Comparison of ENCODE assay signal across 8 cellular contexts in the genomic region with DNA sequence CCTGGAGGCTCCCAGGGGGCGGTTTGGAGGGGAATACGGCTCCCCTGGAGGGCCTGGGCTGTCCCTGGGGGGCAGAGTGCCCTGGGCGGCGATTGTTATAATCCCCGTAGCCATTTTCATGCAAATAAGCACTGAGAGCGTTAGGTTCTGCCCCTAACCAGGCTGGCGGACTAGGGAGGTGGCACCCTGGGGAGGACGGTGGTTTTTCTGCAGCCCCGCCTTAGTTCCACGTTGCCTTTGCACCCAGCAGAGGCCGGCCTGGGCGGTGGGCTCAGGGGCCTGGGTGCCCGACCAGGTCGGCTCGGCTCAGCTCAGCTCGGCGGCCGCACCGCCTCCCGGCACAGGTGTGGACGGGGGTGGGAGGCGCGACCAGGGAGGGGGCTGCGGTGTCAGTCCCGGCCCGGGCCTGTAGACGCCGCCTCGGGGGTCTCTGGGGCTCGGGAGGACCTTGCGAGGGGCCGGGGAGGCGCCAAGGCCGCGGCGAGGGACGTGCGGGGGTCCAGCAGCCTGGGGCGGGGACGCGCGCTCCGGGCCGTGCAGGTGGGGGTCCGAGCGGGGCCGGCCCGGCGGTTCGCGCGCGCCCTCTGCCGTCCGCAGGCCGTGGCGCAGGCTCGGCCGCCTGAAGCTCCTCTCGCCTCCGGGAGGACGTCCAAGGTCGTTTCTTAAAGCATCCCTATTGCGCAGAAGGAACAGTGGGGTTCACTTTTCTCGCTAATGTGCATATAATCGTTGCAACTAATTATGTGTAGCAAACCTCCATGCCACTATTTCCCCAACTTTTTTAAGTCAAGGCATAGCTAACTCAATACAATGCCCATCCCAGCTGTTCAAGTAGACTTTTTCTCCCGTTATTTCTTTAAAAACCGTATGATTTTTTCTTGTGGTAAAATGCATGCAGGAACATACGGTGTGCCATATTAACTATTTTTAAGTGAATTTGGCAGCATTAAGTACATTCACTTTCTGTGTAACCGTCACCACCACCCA. TPM values are rescaled to one million over a fixed set of nuclear protein-coding genes. Genes with fewer than 3 reads are reported as not detected.
DNase-seq lines count a peak whose midpoint lies in the region; ATAC-seq and TF ChIP-seq lines count a peak whose summit lies in the region.

No MANE protein-coding gene starts in this region.

- intact Hi-C loops in ascending aorta (cut with DNase I): loop anchor here (1.0 to 10.0 kb wide), 9 partner anchors 28 to 1067 kb away; a partner anchor contains a TSS
- intact Hi-C loops in right cardiac atrium (cut with DNase I): loop anchor here in 2 of 4 donors (5.0 kb wide), 2 partner anchors 32 to 372 kb away; no protein-coding TSS in a partner anchor
- intact Hi-C loops in psoas muscle (cut with DNase I): loop anchor here (1.0 to 10.0 kb wide), 7 partner anchors 28 to 372 kb away; no protein-coding TSS in a partner anchor

- H4K20me1 ChIP-seq in SU-DHL-6 (ENCODE audit: low read depth, low read length): no peaks in the 10 kb centered on the region

- no peak overlapping the region for H3K27ac ChIP-seq in SU-DHL-6 (ENCODE audit: low read depth, low read length)
- H3K27ac ChIP-seq in ascending aorta: peak overlapping the region; percentile 80 to 87
- peak overlapping the region; percentile 30 for H3K27ac ChIP-seq in right cardiac atrium (ENCODE audit: low read length)
- H3K27ac ChIP-seq in psoas muscle: peak overlapping the region; percentile 91

- H3K4me1 ChIP-seq in ascending aorta (peaks cover 17 to 26% of the 10 kb centered on the region in 2 donors), right cardiac atrium (ENCODE audit: control insufficient read depth, insufficient read depth, low read length) (no peaks in the 10 kb centered on the region), psoas muscle (peaks cover 5% of the 10 kb centered on the region)

- H3K4me3 ChIP-seq in SU-DHL-6 (ENCODE audit: insufficient read depth, low read length, poor library complexity, severe bottlenecking) (peak overlapping the region; percentile 47), ascending aorta (peak overlapping the region; percentile 57 to 74), right cardiac atrium (ENCODE audit: low read length) (peak overlapping the region; percentile 31), psoas muscle (peak overlapping the region; percentile 72)

- TF ChIP-seq CTCF in SU-DHL-6 (IDR thresholded peaks at IDR 0.05; ENCODE audit: insufficient read depth, low read length, poor library complexity, severe bottlenecking): peak; percentile 82
- peak; percentile 51 to 98 (median 64) for TF ChIP-seq CTCF in ascending aorta (IDR thresholded peaks at IDR 0.05)
- peak; percentile 95 for TF ChIP-seq CTCF in psoas muscle (IDR thresholded peaks at IDR 0.05)

- no peaks in the 10 kb centered on the region for H3K9me3 ChIP-seq in SU-DHL-6 (ENCODE audit: insufficient read depth, low read length)
- peaks cover 0 to 2% of the 10 kb centered on the region in 2 donors for H3K9me3 ChIP-seq in ascending aorta
- H3K9me3 ChIP-seq in right cardiac atrium (ENCODE audit: control insufficient read depth, low read length): peaks cover 4% of the 10 kb centered on the region
- peaks cover 9% of the 10 kb centered on the region for H3K9me3 ChIP-seq in psoas muscle

- no peaks in the 10 kb centered on the region for H3F3A ChIP-seq in SU-DHL-6 (ENCODE audit: insufficient read depth)

- peak overlapping the region; percentile 32; the same call in 1 of the 2 replicates for H3K9ac ChIP-seq in SU-DHL-6 (ENCODE audit: low read length)

- WGBS in right cardiac atrium: 3% methylated on average over 70 of the region's 70 CpGs
- WGBS in psoas muscle, 3 donors: 2 to 6% (median 3%) methylated on average over 54 to 70 of the region's 70 CpGs

- no peaks in the 10 kb centered on the region for H3K79me2 ChIP-seq in SU-DHL-6 (ENCODE audit: insufficient read depth, low read length)

- ATAC-seq in right cardiac atrium: peak; percentile 53 to 57
- peak; percentile 53 to 67 (median 63) for ATAC-seq in psoas muscle

- H3K4me2 ChIP-seq in SU-DHL-6 (ENCODE audit: low read depth, low read length, poor library complexity, severe bottlenecking): peak overlapping the region; percentile 68

- no peaks in the 10 kb centered on the region for H3K9me2 ChIP-seq in SU-DHL-6 (replicated peaks; ENCODE audit: insufficient read depth, low read length)

- DNase-seq in EL (peak; percentile 43), HT-29 (ENCODE audit: low spot score) (peak; percentile 68), ascending aorta (ENCODE audit: low spot score in 2 of 2) (peak in 1 of 2 donors; percentile 76), right cardiac atrium (peak; percentile 49 to 84 (median 83)), psoas muscle (peak in 1 of 2 donors; percentile 77), GOT3 (lab: John Stamatoyannopoulos, UW) (no peak), DMS114 treated with DMSO at 0.1 percent for 48 hours (lab: John Stamatoyannopoulos, UW; ENCODE audit: unreplicated experiment) (no peak)

- H3K36me3 ChIP-seq in SU-DHL-6 (ENCODE audit: low read length) (no peaks in the 10 kb centered on the region), ascending aorta (no peaks in the 10 kb centered on the region), psoas muscle (ENCODE audit: insufficient read depth in 1 of 2, low read depth in 1 of 2) (no peaks in the 10 kb centered on the region)

- H3K27me3 ChIP-seq in SU-DHL-6 (ENCODE audit: low read length) (no peaks in the 10 kb centered on the region), ascending aorta (no peaks in the 10 kb centered on the region), right cardiac atrium (ENCODE audit: control insufficient read depth, insufficient read depth) (no peaks in the 10 kb centered on the region), psoas muscle (ENCODE audit: insufficient read depth in 3 of 3, low read length in 2 of 3) (no peaks in the 10 kb centered on the region)

- no peak overlapping the region for H2AFZ ChIP-seq in SU-DHL-6 (ENCODE audit: low read depth, low read length, severe bottlenecking)

RNA-seq across cellular contexts. Expression of a gene that starts 2.5 kb away (rescaled TPM):
- total RNA-seq in HT-29 (2014; rRNA removed; shearing (Covaris generic)): 21.4 and 23.2 TPM in 2 replicates
- total RNA-seq in ascending aorta (27.0 TPM), right cardiac atrium (10 to 100 TPM; 10.1 to 15.6 (median 12.3) TPM), psoas muscle (10 to 100 TPM in 3 of 4 donors, 1 to 10 TPM in 1; 9.9 to 15.2 (median 14.0) TPM)
- polyA plus RNA-seq in right cardiac atrium (13.3 TPM), psoas muscle (1 to 10 TPM; 1.0 to 4.4 (median 3.5) TPM)

RNA-seq across cellular contexts. Expression of a gene that starts 10.5 kb away (rescaled TPM):
- total RNA-seq in HT-29 (2014; rRNA removed; shearing (Covaris generic)): not detected in 2 replicates
- total RNA-seq in ascending aorta: not detected
- total RNA-seq in right cardiac atrium: not detected
- not detected for polyA plus RNA-seq in right cardiac atrium
- not detected for total RNA-seq in psoas muscle
- not detected for polyA plus RNA-seq in psoas muscle

RNA-seq across cellular contexts. Expression of a gene that starts 23.5 kb away (rescaled TPM):
- total RNA-seq in HT-29 (2014; rRNA removed; shearing (Covaris generic)): not detected in 2 replicates
- not detected for total RNA-seq in ascending aorta
- not detected for total RNA-seq in right cardiac atrium
- not detected for polyA plus RNA-seq in right cardiac atrium
- total RNA-seq in psoas muscle: not detected
- not detected for polyA plus RNA-seq in psoas muscle

RNA-seq across cellular contexts. Expression of a gene that starts 33.7 kb away (rescaled TPM):
- total RNA-seq in HT-29 (2014; rRNA removed; shearing (Covaris generic)): not detected in 2 replicates
- not detected for total RNA-seq in ascending aorta
- not detected for total RNA-seq in right cardiac atrium
- not detected for polyA plus RNA-seq in right cardiac atrium
- total RNA-seq in psoas muscle: not detected
- not detected for polyA plus RNA-seq in psoas muscle

RNA-seq across cellular contexts. Expression of a gene that starts 47.4 kb away (rescaled TPM):
- not detected in 2 replicates for total RNA-seq in HT-29 (2014; rRNA removed; shearing (Covaris generic))
- total RNA-seq in ascending aorta: not detected
- total RNA-seq in right cardiac atrium: not detected
- not detected for polyA plus RNA-seq in right cardiac atrium
- total RNA-seq in psoas muscle: not detected
- not detected for polyA plus RNA-seq in psoas muscle

Comparison
In these comparisons a context has a peak if more than half of its experiments do, and no peak if none do; other contexts are left out.
1. DNase-seq: peak in EL (single experiment), HT-29 (single experiment) and right cardiac atrium (3 of 3); none in GOT3 (single experiment) and DMS114 treated with DMSO at 0.1 percent for 48 hours (single experiment).
2. Peak in every context shown above with its lines, with median percentiles within 50 percentile points of each other: H3K4me3 ChIP-seq and CTCF ChIP-seq.